In the genomic region with DNA sequence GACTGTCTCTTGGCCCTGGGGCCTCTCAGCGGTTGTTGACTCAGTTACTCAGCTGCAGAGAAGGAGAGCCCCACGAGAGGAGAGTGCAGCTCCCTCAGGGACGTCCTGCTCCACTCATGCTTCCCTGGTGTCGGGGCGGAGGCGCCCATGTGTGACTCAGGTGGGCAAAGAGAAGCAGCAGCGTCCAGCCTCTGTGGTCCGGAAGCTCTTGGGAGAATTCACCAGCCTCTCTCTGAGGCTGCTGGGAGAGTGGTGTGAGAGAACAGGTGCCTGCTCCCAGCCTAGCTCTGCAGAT, we compare ENCODE assay signal across 14 cellular contexts. TPM values are rescaled to one million over a fixed set of nuclear protein-coding genes. Genes with fewer than 3 reads are reported as not detected.
A peak's percentile ranks its signal among the peaks of the same experiment; 100 is the strongest.
DNase-seq lines count a peak whose midpoint lies in the region; ATAC-seq and TF ChIP-seq lines count a peak whose summit lies in the region.
"Had no signal": no experiment of that assay in that cellular context is flagged by ENCODE, and none has a peak within 500 bp of the region (broad histone marks: within the 10 kb centered on the region; RNA-seq: fewer than 3 reads in every experiment).

No MANE protein-coding gene starts in this region.

- no peak overlapping the region for H2AFZ ChIP-seq in osteoblast (ENCODE audit: low read length)

- H3K9me3 ChIP-seq in osteoblast (ENCODE audit: low read depth, low read length), result no peaks in the 10 kb centered on the region
- H3K9me3 ChIP-seq: A549 had no signal

- no peak overlapping the region for H3K4me3 Mint-ChIP-seq in stimulated activated naive CD8-positive, alpha-beta T cell treated with anti-CD3 and anti-CD28 coated beads, Interleukin-15, Interleukin-2, amounts not matched to agents 100 ng/mL and 50 ng/mL, for 24 hours
- no peak overlapping the region for H3K4me3 Mint-ChIP-seq in stimulated activated naive CD8-positive, alpha-beta T cell treated with anti-CD3 and anti-CD28 coated beads, Interleukin-15, amount 100 ng/mL, for 72 hours
- H3K4me3 Mint-ChIP-seq in chondrocyte (ENCODE audit: unreplicated experiment), result no peak overlapping the region
- H3K4me3 Mint-ChIP-seq: CD14-positive monocyte; CD8-positive, alpha-beta memory T cell had no signal

- H3K27me3 ChIP-seq in osteoblast (ENCODE audit: insufficient read depth, low read length), result no peaks in the 10 kb centered on the region

- no peaks in the 10 kb centered on the region for H3K4me1 ChIP-seq in osteoblast (ENCODE audit: insufficient read depth, low read length)
- H3K4me1 ChIP-seq: A549, Caco-2 had no signal

- H3K27ac ChIP-seq in osteoblast (ENCODE audit: low read depth, low read length), result no peak overlapping the region
- H3K27ac ChIP-seq: A549, HL-60 had no signal

- H3K27me3 Mint-ChIP-seq in stimulated activated naive CD8-positive, alpha-beta T cell treated with anti-CD3 and anti-CD28 coated beads, Interleukin-15, Interleukin-2, amounts not matched to agents 100 ng/mL and 50 ng/mL, for 24 hours, result peaks cover 14% of the 10 kb centered on the region
- peaks cover 30% of the 10 kb centered on the region for H3K27me3 Mint-ChIP-seq in stimulated activated naive CD8-positive, alpha-beta T cell treated with anti-CD3 and anti-CD28 coated beads, Interleukin-15, amount 100 ng/mL, for 72 hours
- peaks cover 39% of the 10 kb centered on the region for H3K27me3 Mint-ChIP-seq in chondrocyte (ENCODE audit: low read depth)

- H3K27ac Mint-ChIP-seq in stimulated activated naive CD8-positive, alpha-beta T cell treated with anti-CD3 and anti-CD28 coated beads, Interleukin-15, Interleukin-2, amounts not matched to agents 100 ng/mL and 50 ng/mL, for 24 hours, result peak overlapping the region; percentile 8
- H3K27ac Mint-ChIP-seq in stimulated activated naive CD8-positive, alpha-beta T cell treated with anti-CD3 and anti-CD28 coated beads, Interleukin-15, amount 100 ng/mL, for 72 hours, result no peak overlapping the region
- H3K27ac Mint-ChIP-seq in chondrocyte (ENCODE audit: unreplicated experiment), result no peak overlapping the region
- H3K27ac Mint-ChIP-seq: CD14-positive monocyte; CD8-positive, alpha-beta memory T cell had no signal

- H3K4me3 ChIP-seq in osteoblast (ENCODE audit: insufficient read depth, low read length), result no peak overlapping the region
- H3K4me3 ChIP-seq: A549 had no signal

- no peaks in the 10 kb centered on the region for H3K36me3 Mint-ChIP-seq in stimulated activated naive CD8-positive, alpha-beta T cell treated with anti-CD3 and anti-CD28 coated beads, Interleukin-15, Interleukin-2, amounts not matched to agents 100 ng/mL and 50 ng/mL, for 24 hours (ENCODE audit: low read depth)
- peaks cover 2% of the 10 kb centered on the region for H3K36me3 Mint-ChIP-seq in chondrocyte (ENCODE audit: low read depth)
- H3K36me3 Mint-ChIP-seq: CD14-positive monocyte had no signal

- H3K79me2 ChIP-seq in osteoblast (ENCODE audit: insufficient read depth, low read length), result no peaks in the 10 kb centered on the region

- peaks cover 10% of the 10 kb centered on the region for H3K4me1 Mint-ChIP-seq in stimulated activated naive CD8-positive, alpha-beta T cell treated with anti-CD3 and anti-CD28 coated beads, Interleukin-15, Interleukin-2, amounts not matched to agents 100 ng/mL and 50 ng/mL, for 24 hours (ENCODE audit: low read depth)
- peaks cover 19% of the 10 kb centered on the region for H3K4me1 Mint-ChIP-seq in stimulated activated naive CD8-positive, alpha-beta T cell treated with anti-CD3 and anti-CD28 coated beads, Interleukin-15, amount 100 ng/mL, for 72 hours
- no peaks in the 10 kb centered on the region for H3K4me1 Mint-ChIP-seq in chondrocyte (ENCODE audit: low read depth)
- H3K4me1 Mint-ChIP-seq: CD14-positive monocyte had no signal

- H3K9me3 Mint-ChIP-seq in stimulated activated naive CD8-positive, alpha-beta T cell treated with anti-CD3 and anti-CD28 coated beads, Interleukin-15, Interleukin-2, amounts not matched to agents 100 ng/mL and 50 ng/mL, for 24 hours, result no peaks in the 10 kb centered on the region
- no peaks in the 10 kb centered on the region for H3K9me3 Mint-ChIP-seq in stimulated activated naive CD8-positive, alpha-beta T cell treated with anti-CD3 and anti-CD28 coated beads, Interleukin-15, amount 100 ng/mL, for 72 hours
- peaks cover 2% of the 10 kb centered on the region for H3K9me3 Mint-ChIP-seq in chondrocyte (ENCODE audit: low read depth)

- no peak for DNase-seq in stimulated activated naive CD8-positive, alpha-beta T cell treated with anti-CD3 and anti-CD28 coated beads, Interleukin-15, amount 100 ng/mL, for 72 hours
- DNase-seq in chondrocyte (ENCODE audit: low spot score), result peak; percentile 87
- peak; percentile 17 for DNase-seq in osteoblast (ENCODE audit: insufficient read length, low spot score, missing footprints)
- DNase-seq in inferior parietal cortex (ENCODE audit: extremely low spot score), result no peak
- no peak for DNase-seq in CD1c-positive myeloid dendritic cell (ENCODE audit: extremely low spot score)
- DNase-seq: GF-D8 had no signal

- H3K36me3 ChIP-seq in osteoblast (ENCODE audit: insufficient read depth, low read length), result no peaks in the 10 kb centered on the region

- H4K20me1 ChIP-seq in osteoblast (ENCODE audit: insufficient read depth, low read length), result no peaks in the 10 kb centered on the region

- TF ChIP-seq CTCF in chondrocyte (IDR thresholded peaks at IDR 0.05) (no peak), osteoblast (IDR thresholded peaks at IDR 0.05; ENCODE audit: extremely low read depth, low read depth, low read length) (no peak)

- ATAC-seq in stimulated activated naive CD8-positive, alpha-beta T cell treated with anti-CD3 and anti-CD28 coated beads, Interleukin-15, amount 100 ng/mL, for 72 hours, result no peak
- ATAC-seq in HG02840 (IDR thresholded peaks at IDR 0.05; ENCODE audit: low FRiP score, unreplicated experiment), result no peak
- ATAC-seq: A549, HCT116 had no signal

- H3K4me2 ChIP-seq in osteoblast (ENCODE audit: insufficient read depth, low read length), result no peak overlapping the region
- H3K4me2 ChIP-seq: A549 had no signal

RNA-seq across cellular contexts. Expression of gene GLB1L2, which starts 25.7 kb away (rescaled TPM):
- total RNA-seq in chondrocyte (0.34 to 0.74 TPM (median 0.35 TPM) in 3 replicates), osteoblast (0.29 and 0.36 TPM in 2 replicates)

RNA-seq across cellular contexts. Expression of gene B3GAT1, which starts 54.5 kb away (rescaled TPM):
- total RNA-seq in chondrocyte (0.27 to 0.62 TPM (median 0.37 TPM) in 3 replicates), osteoblast (not detected in 2 replicates)

Comparison
In these comparisons a context has a peak if more than half of its experiments do, and no peak if none do; other contexts are left out.
1. DNase-seq: peak in chondrocyte (single experiment) and osteoblast (single experiment); none in stimulated activated naive CD8-positive, alpha-beta T cell treated with anti-CD3 and anti-CD28 coated beads, Interleukin-15, amount 100 ng/mL, for 72 hours (0 of 2), inferior parietal cortex (single experiment) and CD1c-positive myeloid dendritic cell (single experiment).